14 cellular contexts compared by ENCODE assay signal in the genomic region with DNA sequence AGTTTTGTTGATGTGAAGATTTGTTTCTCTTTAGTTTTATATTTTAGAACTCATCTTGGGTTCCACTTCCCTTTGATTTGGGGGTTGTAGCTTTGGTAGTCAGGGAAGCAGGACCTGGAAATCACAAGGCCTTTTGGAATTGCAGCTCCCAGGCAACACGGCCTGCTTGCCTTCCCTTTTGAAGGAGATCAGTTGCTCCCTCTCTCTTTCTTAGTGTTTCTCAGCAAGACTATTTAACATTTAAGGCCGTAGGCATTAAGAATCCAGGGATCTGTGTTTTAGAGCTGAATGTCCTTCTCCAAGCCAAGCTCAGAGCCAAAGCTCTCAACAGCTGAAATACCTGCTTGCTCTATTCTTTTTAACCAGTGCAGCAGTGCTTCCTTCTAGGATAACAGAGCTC.
DNase-seq lines count a peak whose midpoint lies in the region; ATAC-seq and TF ChIP-seq lines count a peak whose summit lies in the region.
"Had no signal": no experiment of that assay in that cellular context is flagged by ENCODE, and none has a peak within 500 bp of the region (broad histone marks: within the 10 kb centered on the region; RNA-seq: fewer than 3 reads in every experiment).

No MANE protein-coding gene starts in this region.

- H3K4me3 ChIP-seq in GM23338 (peak overlapping the region; percentile 9; the same call in 1 of the 2 replicates), iPS-20b (ENCODE audit: low read length) (peak overlapping the region; percentile 7; the same call in 1 of the 2 replicates), rectal smooth muscle tissue (ENCODE audit: low read length) (no peak overlapping the region)
- H3K4me3 ChIP-seq: HAP-1 had no signal

- POLR2A ChIA-PET in WTC11 (lab: Charles Lee), result interaction anchor here (0.9 kb wide), 1 partner anchor 251 kb away, joined by 3 read pairs; no protein-coding TSS in a partner anchor

- H3K9me3 ChIP-seq in iPS-20b (ENCODE audit: insufficient read depth, low read depth, low read length), result no peaks in the 10 kb centered on the region
- H3K9me3 ChIP-seq: HAP-1 had no signal

- H3K4me1 Mint-ChIP-seq in GM23338 (peaks cover 90% of the 10 kb centered on the region), WTC11 (peaks cover 93% of the 10 kb centered on the region)

- CTCF ChIA-PET in WTC11 (lab: Charles Lee), result interaction anchor here (0.5 to 1.7 kb wide), 9 partner anchors 13 to 307 kb away, joined by 3 to 8 read pairs (median 4); no protein-coding TSS in a partner anchor

- no peaks in the 10 kb centered on the region for H3K36me3 ChIP-seq in GM23338 (ENCODE audit: insufficient read depth)
- H3K36me3 ChIP-seq in iPS-20b (ENCODE audit: insufficient read depth, low read depth, low read length), result no peaks in the 10 kb centered on the region
- H3K36me3 ChIP-seq in rectal smooth muscle tissue (ENCODE audit: control insufficient read depth, insufficient read depth, low read length), result no peaks in the 10 kb centered on the region
- H3K36me3 ChIP-seq: HAP-1 had no signal

- H3K9me2 ChIP-seq in GM23338 (ENCODE audit: insufficient read depth), result peaks cover 9% of the 10 kb centered on the region; the same call in 1 of the 2 replicates

- H3K9ac ChIP-seq in iPS-20b (ENCODE audit: low read depth, low read length) (peak overlapping the region; percentile 33; the same call in 1 of the 2 replicates), rectal smooth muscle tissue (ENCODE audit: low read length) (no peak overlapping the region)

- ATAC-seq in GM23338 (peak; percentile 25), WTC11 (peak; percentile 18), GM18511 (IDR thresholded peaks at IDR 0.05; ENCODE audit: unreplicated experiment) (no peak), GM18907 (IDR thresholded peaks at IDR 0.05; ENCODE audit: unreplicated experiment) (no peak)

- no peak overlapping the region for H2AFZ ChIP-seq in GM23338

- H3K9me3 Mint-ChIP-seq in GM23338, result no peaks in the 10 kb centered on the region
- no peaks in the 10 kb centered on the region for H3K9me3 Mint-ChIP-seq in WTC11

- H3K4me3 Mint-ChIP-seq in GM23338, result peak overlapping the region; percentile 46
- H3K4me3 Mint-ChIP-seq in WTC11, result peak overlapping the region; percentile 31

- H3K4me1 ChIP-seq in GM23338 (ENCODE audit: insufficient read depth), result peaks cover 76% of the 10 kb centered on the region
- H3K4me1 ChIP-seq in iPS-20b (ENCODE audit: insufficient read depth, low read length), result peaks cover 59% of the 10 kb centered on the region
- H3K4me1 ChIP-seq in rectal smooth muscle tissue (ENCODE audit: control insufficient read depth, insufficient read depth, low read length), result peaks cover 20% of the 10 kb centered on the region

- TF ChIP-seq CTCF in GM23338 (conservative IDR thresholded peaks at IDR 0.05; ENCODE audit: low read depth in 2 of 2) (no peak), WTC11 (IDR thresholded peaks at IDR 0.05) (no peak)

- peaks cover 66% of the 10 kb centered on the region for H3K79me2 ChIP-seq in GM23338 (replicated peaks; ENCODE audit: insufficient read depth)

- peaks cover 4% of the 10 kb centered on the region; the same call in 1 of the 2 replicates for H3F3A ChIP-seq in GM23338 (replicated peaks; ENCODE audit: low read depth)

- no peaks in the 10 kb centered on the region for H4K20me1 ChIP-seq in GM23338 (replicated peaks; ENCODE audit: insufficient read depth)

- peak; percentile 62 for DNase-seq in GM23338 (ENCODE audit: low spot score)
- no peak for DNase-seq in WTC11 (ENCODE audit: low spot score)
- no peak for DNase-seq in GM03348 (ENCODE audit: low spot score)
- DNase-seq: AML-193, Calu3, MV-4-11, NCI-H1436, NCI-H2227 treated with DMSO at 0.1 percent for 48 hours, NCI-H524 treated with DMSO at 0.1 percent for 48 hours had no signal

- H3K4me2 ChIP-seq in GM23338, result peak overlapping the region; percentile 21

- H3K27me3 Mint-ChIP-seq in GM23338 (ENCODE audit: insufficient read depth, low read depth, poor library complexity) (peaks cover 16% of the 10 kb centered on the region), WTC11 (ENCODE audit: low read depth) (no peaks in the 10 kb centered on the region)

- no peaks in the 10 kb centered on the region for H3K36me3 Mint-ChIP-seq in GM23338 (ENCODE audit: low read depth)
- no peaks in the 10 kb centered on the region for H3K36me3 Mint-ChIP-seq in WTC11

- H3K27me3 ChIP-seq in GM23338 (ENCODE audit: insufficient read depth) (no peaks in the 10 kb centered on the region), iPS-20b (ENCODE audit: insufficient read depth, low read length) (no peaks in the 10 kb centered on the region), rectal smooth muscle tissue (ENCODE audit: control insufficient read depth, insufficient read depth, low read length) (no peaks in the 10 kb centered on the region)

- H3K27ac Mint-ChIP-seq in GM23338 (peak overlapping the region; percentile 98), WTC11 (peak overlapping the region; percentile 93)

- H3K27ac ChIP-seq in GM23338 (ENCODE audit: low read depth) (peak overlapping the region; percentile 99), iPS-20b (ENCODE audit: low read length) (peak overlapping the region; percentile 6), rectal smooth muscle tissue (ENCODE audit: low read depth, low read length) (peak overlapping the region; percentile 4)

TF ChIP-seq in GM23338, 12 proteins besides CTCF, POLR2A, EP300 and RAD21:
- TF ChIP-seq JUNB (IDR thresholded peaks at IDR 0.05; ENCODE audit: unreplicated experiment) (no peak), ZNF331 (CRISPR knock-in tag; IDR thresholded peaks at IDR 0.05; ENCODE audit: low read depth) (no peak)

TF ChIP-seq in WTC11, 78 proteins besides CTCF, POLR2A, EP300 and RAD21 (continues in another document):
- no peak for TF ChIP-seq ZNF232 (CRISPR knock-in tag; IDR thresholded peaks at IDR 0.05)
- TF ChIP-seq, protein P1, sequence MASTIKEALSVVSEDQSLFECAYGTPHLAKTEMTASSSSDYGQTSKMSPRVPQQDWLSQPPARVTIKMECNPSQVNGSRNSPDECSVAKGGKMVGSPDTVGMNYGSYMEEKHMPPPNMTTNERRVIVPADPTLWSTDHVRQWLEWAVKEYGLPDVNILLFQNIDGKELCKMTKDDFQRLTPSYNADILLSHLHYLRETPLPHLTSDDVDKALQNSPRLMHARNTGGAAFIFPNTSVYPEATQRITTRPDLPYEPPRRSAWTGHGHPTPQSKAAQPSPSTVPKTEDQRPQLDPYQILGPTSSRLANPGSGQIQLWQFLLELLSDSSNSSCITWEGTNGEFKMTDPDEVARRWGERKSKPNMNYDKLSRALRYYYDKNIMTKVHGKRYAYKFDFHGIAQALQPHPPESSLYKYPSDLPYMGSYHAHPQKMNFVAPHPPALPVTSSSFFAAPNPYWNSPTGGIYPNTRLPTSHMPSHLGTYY (CRISPR knock-in tag; IDR thresholded peaks at IDR 0.05), result no peak
- no peak for TF ChIP-seq TEAD1 (CRISPR knock-in tag; IDR thresholded peaks at IDR 0.05)
- TF ChIP-seq, protein P2, sequence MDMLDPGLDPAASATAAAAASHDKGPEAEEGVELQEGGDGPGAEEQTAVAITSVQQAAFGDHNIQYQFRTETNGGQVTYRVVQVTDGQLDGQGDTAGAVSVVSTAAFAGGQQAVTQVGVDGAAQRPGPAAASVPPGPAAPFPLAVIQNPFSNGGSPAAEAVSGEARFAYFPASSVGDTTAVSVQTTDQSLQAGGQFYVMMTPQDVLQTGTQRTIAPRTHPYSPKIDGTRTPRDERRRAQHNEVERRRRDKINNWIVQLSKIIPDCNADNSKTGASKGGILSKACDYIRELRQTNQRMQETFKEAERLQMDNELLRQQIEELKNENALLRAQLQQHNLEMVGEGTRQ (CRISPR knock-in tag; IDR thresholded peaks at IDR 0.05), result no peak
- TF ChIP-seq ESRRA (CRISPR knock-in tag; IDR thresholded peaks at IDR 0.05; ENCODE audit: borderline replicate concordance), result no peak
- TF ChIP-seq, protein P3, sequence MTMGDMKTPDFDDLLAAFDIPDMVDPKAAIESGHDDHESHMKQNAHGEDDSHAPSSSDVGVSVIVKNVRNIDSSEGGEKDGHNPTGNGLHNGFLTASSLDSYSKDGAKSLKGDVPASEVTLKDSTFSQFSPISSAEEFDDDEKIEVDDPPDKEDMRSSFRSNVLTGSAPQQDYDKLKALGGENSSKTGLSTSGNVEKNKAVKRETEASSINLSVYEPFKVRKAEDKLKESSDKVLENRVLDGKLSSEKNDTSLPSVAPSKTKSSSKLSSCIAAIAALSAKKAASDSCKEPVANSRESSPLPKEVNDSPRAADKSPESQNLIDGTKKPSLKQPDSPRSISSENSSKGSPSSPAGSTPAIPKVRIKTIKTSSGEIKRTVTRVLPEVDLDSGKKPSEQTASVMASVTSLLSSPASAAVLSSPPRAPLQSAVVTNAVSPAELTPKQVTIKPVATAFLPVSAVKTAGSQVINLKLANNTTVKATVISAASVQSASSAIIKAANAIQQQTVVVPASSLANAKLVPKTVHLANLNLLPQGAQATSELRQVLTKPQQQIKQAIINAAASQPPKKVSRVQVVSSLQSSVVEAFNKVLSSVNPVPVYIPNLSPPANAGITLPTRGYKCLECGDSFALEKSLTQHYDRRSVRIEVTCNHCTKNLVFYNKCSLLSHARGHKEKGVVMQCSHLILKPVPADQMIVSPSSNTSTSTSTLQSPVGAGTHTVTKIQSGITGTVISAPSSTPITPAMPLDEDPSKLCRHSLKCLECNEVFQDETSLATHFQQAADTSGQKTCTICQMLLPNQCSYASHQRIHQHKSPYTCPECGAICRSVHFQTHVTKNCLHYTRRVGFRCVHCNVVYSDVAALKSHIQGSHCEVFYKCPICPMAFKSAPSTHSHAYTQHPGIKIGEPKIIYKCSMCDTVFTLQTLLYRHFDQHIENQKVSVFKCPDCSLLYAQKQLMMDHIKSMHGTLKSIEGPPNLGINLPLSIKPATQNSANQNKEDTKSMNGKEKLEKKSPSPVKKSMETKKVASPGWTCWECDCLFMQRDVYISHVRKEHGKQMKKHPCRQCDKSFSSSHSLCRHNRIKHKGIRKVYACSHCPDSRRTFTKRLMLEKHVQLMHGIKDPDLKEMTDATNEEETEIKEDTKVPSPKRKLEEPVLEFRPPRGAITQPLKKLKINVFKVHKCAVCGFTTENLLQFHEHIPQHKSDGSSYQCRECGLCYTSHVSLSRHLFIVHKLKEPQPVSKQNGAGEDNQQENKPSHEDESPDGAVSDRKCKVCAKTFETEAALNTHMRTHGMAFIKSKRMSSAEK (CRISPR knock-in tag; IDR thresholded peaks at IDR 0.05; ENCODE audit: borderline replicate concordance), result no peak

Comparison
In these comparisons a context has a peak if more than half of its experiments do, and no peak if none do; other contexts are left out.
1. ATAC-seq: peak in GM23338 (single experiment) and WTC11 (single experiment); none in GM18511 (single experiment) and GM18907 (single experiment).
2. H3K27ac ChIP-seq: peak in every context shown above with its lines; median percentile 99 in GM23338; 6 in iPS-20b; 4 in rectal smooth muscle tissue.